Comparison of ENCODE assay signal across 7 cellular contexts in genomic region chr5:179818746-179819295, GRCh38. TPM values are rescaled to one million over a fixed set of nuclear protein-coding genes. Genes with fewer than 3 reads are reported as not detected.
DNase-seq lines count a peak whose midpoint lies in the region; ATAC-seq and TF ChIP-seq lines count a peak whose summit lies in the region.

No MANE protein-coding gene starts in this region.

- in situ Hi-C loops in GM13977 (cut with MboI; ENCODE audit: low pct_unique_long_range_greater_than_20kb, low sequenced_read_pairs, unreplicated experiment) = no loop called here

- H3K36me3 ChIP-seq in spleen = peaks cover 0 to 30% (median 12%) of the 10 kb centered on the region in 6 donors

- TF ChIP-seq CTCF in GM13977 (IDR thresholded peaks at IDR 0.05; ENCODE audit: extremely low read depth, insufficient read depth, missing control alignments) (no peak), HFF-Myc (IDR thresholded peaks at IDR 0.05; ENCODE audit: low read depth, low read length, missing control alignments) (no peak), WTC11 (IDR thresholded peaks at IDR 0.05) (no peak), cardiac fibroblast (IDR thresholded peaks at IDR 0.05; ENCODE audit: low read depth, low read length) (no peak), spleen (IDR thresholded peaks at IDR 0.05 in 8 of 11, conservative IDR thresholded peaks at IDR 0.05 in 3 of 11) (no peak)

- H3K4me1 Mint-ChIP-seq in WTC11 = peaks cover 41% of the 10 kb centered on the region

- CTCF ChIA-PET in WTC11 (lab: Charles Lee) = interaction anchor here (2.5 kb wide), 1 partner anchor 16 kb away, joined by 20 read pairs; no protein-coding TSS in a partner anchor

- intact Hi-C loops in spleen (cut with DNase I; ENCODE audit: low total_unique reads) = no loop called here

- POLR2A ChIA-PET in WTC11 (lab: Charles Lee) = interaction anchor here (1.0 kb wide), 1 partner anchor 87 kb away, joined by 3 read pairs; no protein-coding TSS in a partner anchor

- peak overlapping the region; percentile 62 for H3K4me3 Mint-ChIP-seq in WTC11

- peak overlapping the region; percentile 86 to 100 (median 100) for H3K27ac ChIP-seq in spleen

- H3K27me3 Mint-ChIP-seq in WTC11 (ENCODE audit: low read depth) = peaks cover 22% of the 10 kb centered on the region

- H3K36me3 Mint-ChIP-seq in WTC11 = peaks cover 10% of the 10 kb centered on the region

- peak; percentile 7 for ATAC-seq in WTC11

- no peak overlapping the region for H3K27ac Mint-ChIP-seq in WTC11

- peaks cover 0 to 12% (median 0%) of the 10 kb centered on the region in 7 donors for H3K27me3 ChIP-seq in spleen (replicated peaks in 1 of 7)

- no peaks in the 10 kb centered on the region for H3K9me3 Mint-ChIP-seq in WTC11

- 2 to 6% (median 3%) methylated on average over 27 to 35 of the region's 35 CpGs for WGBS in spleen, 5 donors

- peak; percentile 97 for DNase-seq in GM13977 (ENCODE audit: low spot score)
- no peak for DNase-seq in HFF-Myc (ENCODE audit: extremely low read depth, low read depth)
- peak; percentile 83 for DNase-seq in MV-4-11 (lab: John Stamatoyannopoulos, UW)
- peak; percentile 66 for DNase-seq in WTC11 (ENCODE audit: low spot score)
- peak; percentile 95 to 98 for DNase-seq in cardiac fibroblast (ENCODE audit: low read depth in 2 of 2)
- DNase-seq in islet precursor cell = peak; percentile 96
- DNase-seq in spleen = peak; percentile 98

- TF ChIP-seq POLR2A in spleen (IDR thresholded peaks at IDR 0.05) = peak in 1 of 3 donors; percentile 12

- H3K4me3 ChIP-seq in HFF-Myc (replicated peaks; ENCODE audit: low read depth, low read length) (0 out of 2 replicates have a peak overlapping the region, but pooled peaks have one; percentile 3), cardiac fibroblast (replicated peaks in 1 of 2; ENCODE audit: low read depth in 2 of 2, low read length in 2 of 2) (peak overlapping the region; percentile 1 to 33), spleen (peak overlapping the region; percentile 11 to 97 (median 94))

- H3K4me1 ChIP-seq in spleen = peaks cover 46 to 69% (median 64%) of the 10 kb centered on the region in 6 donors

- no peaks in the 10 kb centered on the region for H3K9me3 ChIP-seq in spleen

TF ChIP-seq in WTC11, 78 proteins besides CTCF, POLR2A, EP300 and RAD21 (continues in another document):
- TF ChIP-seq IRF1 (CRISPR knock-in tag; IDR thresholded peaks at IDR 0.05) = no peak
- TF ChIP-seq TP53 (CRISPR knock-in tag; IDR thresholded peaks at IDR 0.05) = no peak
- no peak for TF ChIP-seq ZNF396 (CRISPR knock-in tag; IDR thresholded peaks at IDR 0.05; ENCODE audit: borderline replicate concordance)
- peak; percentile 73 for TF ChIP-seq FOXK1 (CRISPR knock-in tag; IDR thresholded peaks at IDR 0.05)
- no peak for TF ChIP-seq GTF2I (CRISPR knock-in tag; conservative IDR thresholded peaks at IDR 0.05)
- TF ChIP-seq E2F4 (CRISPR knock-in tag; IDR thresholded peaks at IDR 0.05; ENCODE audit: borderline replicate concordance, low read depth) = no peak
- 0 out of 2 replicates have a peak, but pooled peaks have one; percentile 4 for TF ChIP-seq NFYB (CRISPR knock-in tag; conservative IDR thresholded peaks at IDR 0.05; ENCODE audit: low read depth)
- no peak for TF ChIP-seq SMAD4 (CRISPR knock-in tag; IDR thresholded peaks at IDR 0.05)
- no peak for TF ChIP-seq ZNF671 (CRISPR knock-in tag; IDR thresholded peaks at IDR 0.05)
- no peak for TF ChIP-seq PREB (CRISPR knock-in tag; IDR thresholded peaks at IDR 0.05; ENCODE audit: borderline replicate concordance)
- peak; percentile 84 for TF ChIP-seq USF2 (CRISPR knock-in tag; IDR thresholded peaks at IDR 0.05)
- TF ChIP-seq ZNF281 (CRISPR knock-in tag; IDR thresholded peaks at IDR 0.05) = no peak
- peak; percentile 53; the same call in 1 of the 2 replicates for TF ChIP-seq SP1 (CRISPR knock-in tag; conservative IDR thresholded peaks at IDR 0.05)
- no peak for TF ChIP-seq ESRRA (CRISPR knock-in tag; IDR thresholded peaks at IDR 0.05; ENCODE audit: borderline replicate concordance)
- no peak for TF ChIP-seq MYBL2 (CRISPR knock-in tag; IDR thresholded peaks at IDR 0.05)
- TF ChIP-seq ATF2 (CRISPR knock-in tag; IDR thresholded peaks at IDR 0.05; ENCODE audit: borderline replicate concordance, low read depth) = no peak
- TF ChIP-seq RELA (CRISPR knock-in tag; IDR thresholded peaks at IDR 0.05; ENCODE audit: borderline replicate concordance) = 0 out of 2 replicates have a peak, but pooled peaks have one; percentile 53
- TF ChIP-seq NR3C1 (CRISPR knock-in tag; conservative IDR thresholded peaks at IDR 0.05; ENCODE audit: low read depth) = no peak

RNA-seq across cellular contexts. Expression of gene SQSTM1, which starts 1.9 kb away (rescaled TPM):
- 78.5 to 95.2 TPM (median 86.5 TPM) in 3 replicates for total RNA-seq in WTC11 (2021)
- total RNA-seq in spleen = 100 to 1,000 TPM; 241 to 328 (median 311) TPM
- 100 to 1,000 TPM; 105 to 185 (median 126) TPM for polyA plus RNA-seq in spleen

RNA-seq across cellular contexts. Expression of gene MGAT4B, which starts 12.2 kb away (rescaled TPM):
- total RNA-seq in WTC11 (2021) (127 to 151 TPM (median 135 TPM) in 3 replicates), spleen (100 to 1,000 TPM in 2 of 7 donors, 10 to 100 TPM in 5; 76.8 to 117 (median 87.7) TPM)
- 10 to 100 TPM; 34.9 to 49.3 (median 35.8) TPM for polyA plus RNA-seq in spleen

RNA-seq across cellular contexts. Expression of gene LTC4S, which starts 25.0 kb away (rescaled TPM):
- 2.6 to 4.5 TPM (median 3.0 TPM) in 3 replicates for total RNA-seq in WTC11 (2021)
- total RNA-seq in spleen = 10 to 100 TPM in 3 of 7 donors, 1 to 10 TPM in 4; 4.0 to 24.2 (median 9.2) TPM
- 10 to 100 TPM in 1 of 3 donors, 1 to 10 TPM in 2; 3.1 to 14.9 (median 3.8) TPM for polyA plus RNA-seq in spleen

RNA-seq across cellular contexts. Expression of gene MRNIP, which starts 39.8 kb away (rescaled TPM):
- total RNA-seq in WTC11 (2021) (35.2 to 42.0 TPM (median 36.7 TPM) in 3 replicates), spleen (10 to 100 TPM; 46.2 to 88.4 (median 48.0) TPM)
- 100 to 1,000 TPM in 1 of 3 donors, 10 to 100 TPM in 2; 34.9 to 107 (median 58.7) TPM for polyA plus RNA-seq in spleen

Comparison
In these comparisons a context has a peak if more than half of its experiments do, and no peak if none do; other contexts are left out.
1. H3K4me3 ChIP-seq: peak in every context shown above with its lines; median percentile 94 in spleen; 17 in cardiac fibroblast; 3 in HFF-Myc.